In genomic region chrX:39613508-39613921, GRCh38 we compare ENCODE assay signal across 8 cellular contexts.
A peak's percentile ranks its signal among the peaks of the same experiment; 100 is the strongest.
DNase-seq lines count a peak whose midpoint lies in the region; ATAC-seq and TF ChIP-seq lines count a peak whose summit lies in the region.
"Had no signal": no experiment of that assay in that cellular context is flagged by ENCODE, and none has a peak within 500 bp of the region (broad histone marks: within the 10 kb centered on the region; RNA-seq: fewer than 3 reads in every experiment).

No MANE protein-coding gene starts in this region.

- peak overlapping the region; percentile 77 for H3K4me3 Mint-ChIP-seq in activated CD8-positive, alpha-beta T cell treated with anti-CD3 and anti-CD28 coated beads for 36 hours

- 3% methylated on average over 29 of the region's 29 CpGs for WGBS in hepatocyte (ENCODE audit: low lambda C conversion rate, missing lambda C conversion rate)
- 9% methylated on average over 29 of the region's 29 CpGs for WGBS in smooth muscle cell (ENCODE audit: low lambda C conversion rate)

- H3K36me3 ChIP-seq in hepatocyte (replicated peaks; ENCODE audit: insufficient read depth, low read depth), result no peaks in the 10 kb centered on the region
- H3K36me3 ChIP-seq in smooth muscle cell (ENCODE audit: low read depth), result no peaks in the 10 kb centered on the region

- ATAC-seq in GM18868 (IDR thresholded peaks at IDR 0.05; ENCODE audit: unreplicated experiment), result peak; percentile 23
- ATAC-seq in activated CD8-positive, alpha-beta T cell treated with anti-CD3 and anti-CD28 coated beads for 36 hours, result peak; percentile 19
- no peak for ATAC-seq in GM21381 (IDR thresholded peaks at IDR 0.05; ENCODE audit: unreplicated experiment)
- no peak for ATAC-seq in HG03139 (IDR thresholded peaks at IDR 0.05; ENCODE audit: unreplicated experiment)
- ATAC-seq: Panc1 had no signal

- H3K4me2 ChIP-seq in hepatocyte (peak overlapping the region; percentile 72), smooth muscle cell (peak overlapping the region; percentile 83)

- H3F3A ChIP-seq in smooth muscle cell (ENCODE audit: low read depth), result peaks cover 14% of the 10 kb centered on the region

- peak overlapping the region; percentile 29 for H3K27ac ChIP-seq in hepatocyte
- H3K27ac ChIP-seq in smooth muscle cell (ENCODE audit: low read depth), result no peak overlapping the region

- H3K4me3 ChIP-seq in hepatocyte (peak overlapping the region; percentile 20), smooth muscle cell (peak overlapping the region; percentile 45)

- no peaks in the 10 kb centered on the region for H3K79me2 ChIP-seq in hepatocyte
- H3K79me2 ChIP-seq in smooth muscle cell (ENCODE audit: low read depth), result no peaks in the 10 kb centered on the region

- CTCF ChIA-PET in activated CD8-positive, alpha-beta T cell treated with anti-CD3 and anti-CD28 coated beads for 36 hours (lab: Charles Lee), result no interaction called here

- H3K4me1 Mint-ChIP-seq in activated CD8-positive, alpha-beta T cell treated with anti-CD3 and anti-CD28 coated beads for 36 hours (ENCODE audit: low read depth), result peaks cover 34% of the 10 kb centered on the region

- no peaks in the 10 kb centered on the region for H3K9me2 ChIP-seq in hepatocyte (replicated peaks; ENCODE audit: insufficient read depth)

- H4K20me1 ChIP-seq in hepatocyte (ENCODE audit: insufficient read depth, poor library complexity, severe bottlenecking) (no peaks in the 10 kb centered on the region), smooth muscle cell (ENCODE audit: low read depth) (no peaks in the 10 kb centered on the region)

- POLR2A ChIA-PET in activated CD8-positive, alpha-beta T cell treated with anti-CD3 and anti-CD28 coated beads for 36 hours (lab: Charles Lee), result no interaction called here

- DNase-seq in NCI-H1105 (lab: John Stamatoyannopoulos, UW) (peak; percentile 80), hepatocyte (ENCODE audit: low spot score) (peak; percentile 74), smooth muscle cell (lab: John Stamatoyannopoulos, UW; ENCODE audit: unreplicated experiment) (no peak)
- peak; percentile 17 for DNase-seq in activated CD8-positive, alpha-beta T cell treated with anti-CD3 and anti-CD28 coated beads for 36 hours

- no peaks in the 10 kb centered on the region for H3K27me3 Mint-ChIP-seq in activated CD8-positive, alpha-beta T cell treated with anti-CD3 and anti-CD28 coated beads for 36 hours

- H3K27me3 ChIP-seq in hepatocyte (no peaks in the 10 kb centered on the region), smooth muscle cell (ENCODE audit: low read depth) (peaks cover 9% of the 10 kb centered on the region)

- no peak overlapping the region for H3K9ac ChIP-seq in smooth muscle cell (ENCODE audit: low read depth)

- TF ChIP-seq CTCF in activated CD8-positive, alpha-beta T cell treated with anti-CD3 and anti-CD28 coated beads for 36 hours (IDR thresholded peaks at IDR 0.05), result no peak
- TF ChIP-seq CTCF in hepatocyte (IDR thresholded peaks at IDR 0.05; ENCODE audit: poor library complexity) (no peak), smooth muscle cell (IDR thresholded peaks at IDR 0.05; ENCODE audit: borderline replicate concordance, insufficient read depth, poor library complexity, severe bottlenecking) (no peak)

- peak overlapping the region; percentile 95 for H3K27ac Mint-ChIP-seq in activated CD8-positive, alpha-beta T cell treated with anti-CD3 and anti-CD28 coated beads for 36 hours

- H3K4me1 ChIP-seq in hepatocyte (ENCODE audit: insufficient read depth) (peaks cover 16% of the 10 kb centered on the region), smooth muscle cell (ENCODE audit: low read depth) (peaks cover 31% of the 10 kb centered on the region)

- H2AFZ ChIP-seq in hepatocyte (peak overlapping the region; percentile 23), smooth muscle cell (ENCODE audit: low read depth) (no peak overlapping the region)

- intact Hi-C loops in activated CD8-positive, alpha-beta T cell treated with anti-CD3 and anti-CD28 coated beads for 36 hours (cut with micrococcal nuclease), result loop anchor here (10.0 kb wide), 1 partner anchor 561 kb away; no protein-coding TSS in a partner anchor

- H3K9me3 Mint-ChIP-seq in activated CD8-positive, alpha-beta T cell treated with anti-CD3 and anti-CD28 coated beads for 36 hours, result peaks cover 5% of the 10 kb centered on the region

- no peaks in the 10 kb centered on the region for H3K36me3 Mint-ChIP-seq in activated CD8-positive, alpha-beta T cell treated with anti-CD3 and anti-CD28 coated beads for 36 hours (ENCODE audit: low read depth)

- H3K9me3 ChIP-seq in hepatocyte (ENCODE audit: low read depth), result no peaks in the 10 kb centered on the region
- H3K9me3 ChIP-seq in smooth muscle cell (replicated peaks; ENCODE audit: low read depth), result no peaks in the 10 kb centered on the region

Comparison
In these comparisons a context has a peak if more than half of its experiments do, and no peak if none do; other contexts are left out.
1. ATAC-seq: peak in GM18868 (single experiment) and activated CD8-positive, alpha-beta T cell treated with anti-CD3 and anti-CD28 coated beads for 36 hours (single experiment); none in GM21381 (single experiment) and HG03139 (single experiment).